17 cellular contexts compared by ENCODE assay signal in the genomic region with DNA sequence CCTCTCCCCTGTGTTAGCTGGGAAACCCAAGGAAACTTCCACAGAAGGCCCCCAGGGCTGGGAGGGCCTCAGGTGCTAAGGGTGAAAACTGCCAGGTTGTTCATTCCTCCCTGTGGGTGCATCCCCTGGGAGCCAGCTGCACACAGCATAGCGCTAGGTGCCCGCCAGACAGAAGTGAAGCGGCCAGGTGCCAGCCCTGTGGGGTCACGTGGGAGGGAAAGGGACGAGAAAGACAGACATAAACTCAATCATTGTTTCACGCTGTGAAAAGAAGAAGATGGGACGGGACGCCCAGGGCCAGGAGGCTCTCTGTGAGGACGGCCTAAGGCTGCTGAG. TPM values are rescaled to one million over a fixed set of nuclear protein-coding genes. Genes with fewer than 3 reads are reported as not detected.
DNase-seq lines count a peak whose midpoint lies in the region; ATAC-seq and TF ChIP-seq lines count a peak whose summit lies in the region.
"Had no signal": no experiment of that assay in that cellular context is flagged by ENCODE, and none has a peak within 500 bp of the region (broad histone marks: within the 10 kb centered on the region; RNA-seq: fewer than 3 reads in every experiment).

No MANE protein-coding gene starts in this region.

- H3K27me3 Mint-ChIP-seq in central memory CD8-positive, alpha-beta T cell = peaks cover 20% of the 10 kb centered on the region

- ATAC-seq in central memory CD8-positive, alpha-beta T cell (replicated peaks; ENCODE audit: extremely low read depth, poor library complexity, severe bottlenecking) = no peak
- ATAC-seq in gastrocnemius medialis = no peak
- ATAC-seq: HCT116 had no signal

- TF ChIP-seq CTCF in gastrocnemius medialis (IDR thresholded peaks at IDR 0.05 in 4 of 5, conservative IDR thresholded peaks at IDR 0.05 in 1 of 5) (no peak), colonic mucosa (IDR thresholded peaks at IDR 0.05) (no peak)

- H3K27me3 ChIP-seq in gastrocnemius medialis (no peaks in the 10 kb centered on the region), colonic mucosa (no peaks in the 10 kb centered on the region)

- intact Hi-C loops in gastrocnemius medialis (cut with DNase I; ENCODE audit: low total_unique reads) = no loop called here
- intact Hi-C loops in colonic mucosa (cut with DNase I) = no loop called here

- H3K4me1 ChIP-seq in gastrocnemius medialis (peaks cover 16 to 24% of the 10 kb centered on the region in 2 donors), colonic mucosa (no peaks in the 10 kb centered on the region)

- H3K4me3 ChIP-seq in gastrocnemius medialis = no peak overlapping the region
- no peak overlapping the region for H3K4me3 ChIP-seq in colonic mucosa
- H3K4me3 ChIP-seq: coronary artery had no signal

- in situ Hi-C loops in gastrocnemius medialis (cut with MboI; ENCODE audit: low sequenced_read_pairs in 4 of 4) = loop anchor here in 2 of 4 donors (25.0 kb wide), 1 partner anchor 238 kb away; no protein-coding TSS in a partner anchor

- H3K4me1 Mint-ChIP-seq in central memory CD8-positive, alpha-beta T cell = peaks cover 21% of the 10 kb centered on the region

- no peaks in the 10 kb centered on the region for H3K9me3 ChIP-seq in gastrocnemius medialis
- no peaks in the 10 kb centered on the region for H3K9me3 ChIP-seq in colonic mucosa

- TF ChIP-seq POLR2A in gastrocnemius medialis (IDR thresholded peaks at IDR 0.05) = no peak

- H3K4me3 Mint-ChIP-seq in central memory CD8-positive, alpha-beta T cell = no peak overlapping the region
- H3K4me3 Mint-ChIP-seq: activated CD4-positive, alpha-beta T cell treated with anti-CD3 and anti-CD28 coated beads, Interleukin-2, amount 10 ng/mL, durations not matched to agents 7 days and 5 days had no signal

- H3K9me3 Mint-ChIP-seq in central memory CD8-positive, alpha-beta T cell = no peaks in the 10 kb centered on the region
- H3K9me3 Mint-ChIP-seq: activated CD4-positive, alpha-beta T cell treated with anti-CD3 and anti-CD28 coated beads, Interleukin-2, amount 10 ng/mL, durations not matched to agents 7 days and 5 days; CD8-positive, alpha-beta memory T cell had no signal

- DNase-seq in NCI-H1092 treated with DMSO at 0.1 percent for 48 hours (lab: John Stamatoyannopoulos, UW) (peak; percentile 70), NCI-H1092 (lab: John Stamatoyannopoulos, UW) (no peak), NCI-H2171 treated with DMSO at 0.1 percent for 48 hours (lab: John Stamatoyannopoulos, UW) (peak; percentile 93), gastrocnemius medialis (peak in 1 of 2 donors; percentile 52), NCI-H2227 (lab: John Stamatoyannopoulos, UW; ENCODE audit: unreplicated experiment) (no peak), colonic mucosa (no peak), NCI-H1048 (lab: John Stamatoyannopoulos, UW) (no peak)
- no peak for DNase-seq in central memory CD8-positive, alpha-beta T cell (ENCODE audit: low spot score in 2 of 2)
- DNase-seq: activated CD4-positive, alpha-beta T cell treated with anti-CD3 and anti-CD28 coated beads, Interleukin-2, amount 10 ng/mL, durations not matched to agents 7 days and 5 days; activated T-cell treated with anti-CD3 and anti-CD28 coated beads, Interleukin-2, amount 50 U/mL, for 48 hours; CD8-positive, alpha-beta memory T cell; NCI-H2227 treated with DMSO at 0.1 percent for 48 hours; stimulated activated CD4-positive, alpha-beta T cell treated with anti-CD3 and anti-CD28 coated beads, Interleukin-4, amount 100 ng/mL, for 1 hour; T-helper 2 cell had no signal

- peak overlapping the region; percentile 78 for H3K27ac Mint-ChIP-seq in central memory CD8-positive, alpha-beta T cell (ENCODE audit: low read depth)
- H3K27ac Mint-ChIP-seq: activated CD4-positive, alpha-beta T cell treated with anti-CD3 and anti-CD28 coated beads, Interleukin-2, amount 10 ng/mL, durations not matched to agents 7 days and 5 days had no signal

- H3K36me3 ChIP-seq in gastrocnemius medialis (peaks cover 0 to 41% of the 10 kb centered on the region in 2 donors), colonic mucosa (no peaks in the 10 kb centered on the region)

- H3K27ac ChIP-seq in gastrocnemius medialis = peak overlapping the region; percentile 83 to 91 (median 86)
- no peak overlapping the region for H3K27ac ChIP-seq in colonic mucosa
- H3K27ac ChIP-seq: coronary artery, HL-60 had no signal

- H3K36me3 Mint-ChIP-seq in central memory CD8-positive, alpha-beta T cell (ENCODE audit: insufficient read depth) = peaks cover 8% of the 10 kb centered on the region

- no peak overlapping the region for H3K9ac ChIP-seq in colonic mucosa (ENCODE audit: low read depth in 2 of 2, low read length in 2 of 2)

RNA-seq across cellular contexts. Expression of gene HMOX1, which starts 31.6 kb away (rescaled TPM):
- 100 to 1,000 TPM in 1 of 4 donors, 10 to 100 TPM in 3; 11.4 to 131 (median 22.2) TPM for total RNA-seq in gastrocnemius medialis
- total RNA-seq in colonic mucosa = 10 to 100 TPM; 31.0 to 50.3 TPM

RNA-seq across cellular contexts. Expression of gene TOM1, which starts 49.6 kb away (rescaled TPM):
- total RNA-seq in gastrocnemius medialis (100 to 1,000 TPM; 363 to 609 (median 425) TPM), colonic mucosa (10 to 100 TPM; 43.0 to 60.3 TPM)

RNA-seq across cellular contexts. Expression of gene MCM5, which starts 50.6 kb away (rescaled TPM):
- total RNA-seq in gastrocnemius medialis (10 to 100 TPM in 3 of 4 donors, 1 to 10 TPM in 1; 7.1 to 19.3 (median 14.9) TPM), colonic mucosa (100 to 1,000 TPM in 1 of 2 donors, 10 to 100 TPM in 1; 33.0 to 120 TPM)

Comparison
In these comparisons a context has a peak if more than half of its experiments do, and no peak if none do; other contexts are left out.
1. DNase-seq: peak in NCI-H1092 treated with DMSO at 0.1 percent for 48 hours (single experiment) and NCI-H2171 treated with DMSO at 0.1 percent for 48 hours (single experiment); none in NCI-H1092 (single experiment), central memory CD8-positive, alpha-beta T cell (0 of 2), NCI-H2227 (single experiment), colonic mucosa (single experiment) and NCI-H1048 (single experiment).
2. RNA of gene TOM1, which starts 49.6 kb away (total RNA-seq): 363 to 609 TPM in gastrocnemius medialis; 43.0 to 60.3 TPM in colonic mucosa; every median in the first group is over 4 times any median in the second.